In the genomic region with DNA sequence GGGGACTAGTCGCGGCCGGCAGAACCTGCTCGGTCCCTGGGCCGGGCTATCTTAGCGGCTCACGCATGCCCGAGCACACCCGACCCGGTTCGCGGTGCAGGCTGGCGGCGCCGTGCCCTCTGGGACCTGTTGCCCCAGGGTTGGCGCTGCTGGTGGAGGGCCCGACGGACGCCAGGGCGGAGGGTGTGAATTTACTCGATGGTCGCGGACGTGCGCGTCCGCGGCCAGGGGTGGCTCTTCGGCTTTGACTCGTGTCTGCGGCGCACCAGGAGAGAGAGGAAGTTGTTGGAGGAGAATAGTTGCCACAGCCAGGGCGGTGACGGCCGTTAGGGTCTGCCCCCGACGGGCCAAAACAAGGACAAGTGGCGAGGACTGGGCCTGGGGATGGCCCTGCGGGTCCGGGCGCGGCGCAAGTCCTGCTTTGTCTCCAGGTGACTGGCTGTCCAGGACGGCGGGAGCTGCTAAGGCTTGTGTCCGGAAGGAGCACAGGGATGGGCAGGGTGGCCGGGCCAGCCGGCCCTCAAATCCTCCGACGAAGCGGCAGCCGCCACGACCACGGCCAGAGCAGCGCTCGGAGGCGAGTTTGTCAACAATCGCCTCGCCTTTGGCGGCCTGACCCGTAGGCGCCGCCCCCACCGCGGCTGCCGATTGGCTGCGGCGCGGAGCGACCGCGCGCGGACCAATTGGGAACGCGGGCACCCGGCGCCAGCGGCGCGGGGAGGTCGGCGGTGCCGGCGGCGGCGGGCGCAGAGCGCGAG, we compare ENCODE assay signal across 8 cellular contexts. TPM values are rescaled to one million over a fixed set of nuclear protein-coding genes. Genes with fewer than 3 reads are reported as not detected.
DNase-seq lines count a peak whose midpoint lies in the region; ATAC-seq and TF ChIP-seq lines count a peak whose summit lies in the region.

No MANE protein-coding gene starts in this region.

- peaks cover 43% of the 10 kb centered on the region for H3K36me3 Mint-ChIP-seq in activated naive CD8-positive, alpha-beta T cell treated with anti-CD3 and anti-CD28 coated beads, Interleukin-2, amount 50 U/mL, for 24 hours (ENCODE audit: low read depth)

- H3K27me3 ChIP-seq in parathyroid adenoma (ENCODE audit: control insufficient read depth, insufficient read depth, low read length), result no peaks in the 10 kb centered on the region
- H3K27me3 ChIP-seq in upper lobe of left lung, result peaks cover 0 to 20% (median 4%) of the 10 kb centered on the region in 4 donors

- H3K4me3 ChIP-seq in HFF-Myc (replicated peaks; ENCODE audit: low read depth, low read length) (peak overlapping the region; percentile 94), parathyroid adenoma (ENCODE audit: low read depth, low read length) (peak overlapping the region; percentile 85), upper lobe of left lung (peak overlapping the region; percentile 41 to 92 (median 78))

- peak; percentile 41 for ATAC-seq in activated naive CD8-positive, alpha-beta T cell treated with anti-CD3 and anti-CD28 coated beads, Interleukin-2, amount 50 U/mL, for 24 hours
- ATAC-seq in upper lobe of left lung (ENCODE audit: low FRiP score in 2 of 2), result peak; percentile 83 to 90

- H3K4me1 Mint-ChIP-seq in activated naive CD8-positive, alpha-beta T cell treated with anti-CD3 and anti-CD28 coated beads, Interleukin-2, amount 50 U/mL, for 24 hours, result peaks cover 64% of the 10 kb centered on the region

- H3K27ac ChIP-seq in parathyroid adenoma, result peak overlapping the region; percentile 87
- peak overlapping the region; percentile 48 to 88 (median 85) for H3K27ac ChIP-seq in upper lobe of left lung

- intact Hi-C loops in cardiac septum (cut with DNase I), result loop anchor here (2.0 kb wide), 1 partner anchor 41 kb away; no protein-coding TSS in a partner anchor

- H3K4me1 ChIP-seq in parathyroid adenoma (peaks cover 3% of the 10 kb centered on the region), upper lobe of left lung (peaks cover 23 to 57% (median 48%) of the 10 kb centered on the region in 4 donors)

- peak overlapping the region; percentile 97 for H2AFZ ChIP-seq in parathyroid adenoma

- no peaks in the 10 kb centered on the region for H3K9me3 ChIP-seq in parathyroid adenoma (ENCODE audit: control insufficient read depth, low read length)
- no peaks in the 10 kb centered on the region for H3K9me3 ChIP-seq in upper lobe of left lung

- no peak for TF ChIP-seq EP300 in upper lobe of left lung (IDR thresholded peaks at IDR 0.05)

- no peak for TF ChIP-seq CTCF in HFF-Myc (IDR thresholded peaks at IDR 0.05; ENCODE audit: low read depth, low read length, missing control alignments)
- TF ChIP-seq CTCF in parathyroid adenoma (IDR thresholded peaks at IDR 0.05), result no peak
- no peak for TF ChIP-seq CTCF in upper lobe of left lung (IDR thresholded peaks at IDR 0.05)

- peak overlapping the region; percentile 97 for H3K4me2 ChIP-seq in parathyroid adenoma (ENCODE audit: low read length)

- peak overlapping the region; percentile 87 for H3K27ac Mint-ChIP-seq in activated naive CD8-positive, alpha-beta T cell treated with anti-CD3 and anti-CD28 coated beads, Interleukin-2, amount 50 U/mL, for 24 hours

- WGBS in upper lobe of left lung, 2 donors, result 2 to 3% methylated on average over 18 to 49 of the region's 90 CpGs

- H3K36me3 ChIP-seq in parathyroid adenoma (ENCODE audit: control insufficient read depth, insufficient read depth, low read length) (no peaks in the 10 kb centered on the region), upper lobe of left lung (peaks cover 0 to 26% (median 6%) of the 10 kb centered on the region in 4 donors)

- H3K79me2 ChIP-seq in parathyroid adenoma, result peaks cover 22% of the 10 kb centered on the region

- DNase-seq in GM04504 (ENCODE audit: low read depth), result peak; percentile 77
- no peak for DNase-seq in HFF-Myc (ENCODE audit: extremely low read depth, low read depth)
- DNase-seq in MV-4-11 (lab: John Stamatoyannopoulos, UW), result peak; percentile 74
- peak; percentile 66 for DNase-seq in SKM-1 treated with dmso at 0.1 percent for 144 hours (lab: John Stamatoyannopoulos, UW; ENCODE audit: unreplicated experiment)
- DNase-seq in activated naive CD8-positive, alpha-beta T cell treated with anti-CD3 and anti-CD28 coated beads, Interleukin-2, amount 50 U/mL, for 24 hours, result peak; percentile 83
- DNase-seq in cardiac septum (ENCODE audit: low spot score), result peak; percentile 94
- DNase-seq in upper lobe of left lung, result peak; percentile 90 to 99

- H3K9ac ChIP-seq in parathyroid adenoma, result peak overlapping the region; percentile 13

- peak overlapping the region; percentile 93 for H3K4me3 Mint-ChIP-seq in activated naive CD8-positive, alpha-beta T cell treated with anti-CD3 and anti-CD28 coated beads, Interleukin-2, amount 50 U/mL, for 24 hours

- TF ChIP-seq POLR2A in upper lobe of left lung (IDR thresholded peaks at IDR 0.05), result peak in 2 of 4 donors; percentile 88 to 91

- no peaks in the 10 kb centered on the region for H3K9me3 Mint-ChIP-seq in activated naive CD8-positive, alpha-beta T cell treated with anti-CD3 and anti-CD28 coated beads, Interleukin-2, amount 50 U/mL, for 24 hours

- peaks cover 27% of the 10 kb centered on the region for H3K27me3 Mint-ChIP-seq in activated naive CD8-positive, alpha-beta T cell treated with anti-CD3 and anti-CD28 coated beads, Interleukin-2, amount 50 U/mL, for 24 hours

RNA-seq across cellular contexts. Expression of a gene that starts 1.3 kb away (rescaled TPM):
- total RNA-seq in cardiac septum (5.2 TPM), upper lobe of left lung (10 to 100 TPM; 14.8 to 76.5 (median 31.4) TPM)
